ENCODE assay signal across 33 cellular contexts in the genomic region with DNA sequence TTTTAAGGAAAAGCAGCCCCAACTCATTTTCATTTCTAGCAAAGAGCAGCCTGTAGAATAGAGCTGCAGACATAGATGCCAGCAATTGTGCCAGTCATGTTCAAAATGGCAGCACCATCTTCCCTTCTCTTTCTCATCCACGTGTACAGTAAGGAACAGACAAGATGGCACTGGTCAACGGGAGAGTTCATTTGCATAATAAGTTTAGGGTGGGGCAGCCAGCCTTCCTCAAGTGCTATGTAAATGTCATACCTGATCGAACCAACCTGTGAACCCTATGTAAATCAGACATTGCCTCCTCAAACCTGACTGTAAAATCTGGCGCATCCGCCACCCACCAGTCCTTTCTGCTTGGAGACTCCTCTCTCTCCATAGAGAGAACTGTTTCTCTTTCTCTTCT.
"Had no signal": no experiment of that assay in that cellular context is flagged by ENCODE, and none has a peak within 500 bp of the region (broad histone marks: within the 10 kb centered on the region; RNA-seq: fewer than 3 reads in every experiment).

No MANE protein-coding gene starts in this region.

- ATAC-seq: activated CD8-positive, alpha-beta memory T cell treated with anti-CD3 and anti-CD28 coated beads, Interleukin-2, amount 10 ng/mL, durations not matched to agents 7 days and 5 days; activated CD8-positive, alpha-beta T cell treated with anti-CD3 and anti-CD28 coated beads, Interleukin-2, amount 10 ng/mL, durations not matched to agents 7 days and 5 days; body of pancreas had no signal

- H3K27ac ChIP-seq: adrenal gland, body of pancreas, brain microvascular endothelial cell, breast epithelium, VCaP had no signal

- H3K27me3 ChIP-seq: adrenal gland, body of pancreas, breast epithelium had no signal

- H3K36me3 ChIP-seq: adrenal gland, brain microvascular endothelial cell, breast epithelium had no signal

- DNase-seq: activated B cell treated with CpG ODN at 0.5 μM for 24 hours; activated CD4-positive, alpha-beta memory T cell treated with anti-CD3 and anti-CD28 coated beads for 36 hours; activated CD4-positive, alpha-beta T cell treated with anti-CD3 and anti-CD28 coated beads for 4 hours; activated CD4-positive, alpha-beta T cell treated with anti-CD3 and anti-CD28 coated beads, Interleukin-2, amount 10 ng/mL, durations not matched to agents 24 days and 14 days; activated CD4-positive, alpha-beta T cell treated with anti-CD3 and anti-CD28 coated beads, Interleukin-2, amount 50 U/mL, for 1 hour; activated CD4-positive, alpha-beta T cell treated with anti-CD3 and anti-CD28 coated beads, Interleukin-2, amount 50 U/mL, for 4 hours; activated CD4-positive, CD25-positive, alpha-beta regulatory T cell treated with anti-CD3 and anti-CD28 coated beads, Interleukin-2, amount 50 U/mL, for 72 hours; activated CD8-positive, alpha-beta memory T cell treated with anti-CD3 and anti-CD28 coated beads for 24 hours; activated CD8-positive, alpha-beta memory T cell treated with anti-CD3 and anti-CD28 coated beads, Interleukin-2, amount 10 ng/mL, durations not matched to agents 7 days and 5 days; activated CD8-positive, alpha-beta memory T cell treated with anti-CD3 and anti-CD28 coated beads, Interleukin-2, amount 50 U/mL, for 48 hours; activated CD8-positive, alpha-beta T cell treated with anti-CD3 and anti-CD28 coated beads, Interleukin-2, amount 10 ng/mL, durations not matched to agents 7 days and 5 days; activated effector memory CD4-positive, alpha-beta T cell treated with Interleukin-2 at 50 U/mL for 16 hours; activated gamma-delta T cell; activated naive CD4-positive, alpha-beta T cell treated with anti-CD3 and anti-CD28 coated beads, Interleukin-2, amount 10 ng/mL, durations not matched to agents 7 days and 5 days; activated naive CD4-positive, alpha-beta T cell treated with Interleukin-2 at 50 U/mL for 16 hours; activated naive CD8-positive, alpha-beta T cell treated with anti-CD3 and anti-CD28 coated beads for 36 hours; activated T-cell treated with anti-CD3 and anti-CD28 coated beads, Interleukin-2, amount 50 U/mL, for 24 hours; activated T-cell treated with anti-CD3 and anti-CD28 coated beads, Interleukin-2, amount 50 U/mL, for 48 hours; adrenal gland; amniotic stem cell; aorta; body of pancreas; brain microvascular endothelial cell; central memory CD4-positive, alpha-beta T cell; T-helper 1 cell; T-helper 2 cell; T-helper 9 cell had no signal

- H3K36me3 Mint-ChIP-seq: activated CD4-positive, alpha-beta memory T cell treated with anti-CD3 and anti-CD28 coated beads for 36 hours; activated CD8-positive, alpha-beta memory T cell treated with anti-CD3 and anti-CD28 coated beads, Interleukin-2, amount 10 ng/mL, durations not matched to agents 7 days and 5 days; activated naive CD4-positive, alpha-beta T cell treated with anti-CD3 and anti-CD28 coated beads, Interleukin-2, amount 10 ng/mL, durations not matched to agents 7 days and 5 days; activated naive CD4-positive, alpha-beta T cell treated with anti-CD3 and anti-CD28 coated beads, Interleukin-2, amount 50 U/mL, for 24 hours; activated naive CD8-positive, alpha-beta T cell treated with anti-CD3 and anti-CD28 coated beads for 36 hours had no signal

- H3K4me3 ChIP-seq: adrenal gland, body of pancreas, breast epithelium had no signal

- H3K4me1 Mint-ChIP-seq: activated B cell treated with CpG ODN at 0.5 μM for 24 hours; activated CD4-positive, alpha-beta T cell treated with anti-CD3 and anti-CD28 coated beads, Interleukin-2, amount 10 ng/mL, durations not matched to agents 24 days and 14 days; activated CD8-positive, alpha-beta memory T cell treated with anti-CD3 and anti-CD28 coated beads, Interleukin-2, amount 10 ng/mL, durations not matched to agents 7 days and 5 days; activated naive CD4-positive, alpha-beta T cell treated with anti-CD3 and anti-CD28 coated beads, Interleukin-2, amount 10 ng/mL, durations not matched to agents 7 days and 5 days; activated naive CD4-positive, alpha-beta T cell treated with anti-CD3 and anti-CD28 coated beads, Interleukin-2, amount 50 U/mL, for 24 hours; activated naive CD8-positive, alpha-beta T cell treated with anti-CD3 and anti-CD28 coated beads for 36 hours had no signal

- H3K9me3 ChIP-seq: adrenal gland, body of pancreas, breast epithelium had no signal

- H3K9me3 Mint-ChIP-seq: activated CD4-positive, alpha-beta memory T cell treated with anti-CD3 and anti-CD28 coated beads for 36 hours; activated CD4-positive, alpha-beta T cell treated with anti-CD3 and anti-CD28 coated beads, Interleukin-2, amount 10 ng/mL, durations not matched to agents 24 days and 14 days; activated naive CD4-positive, alpha-beta T cell treated with anti-CD3 and anti-CD28 coated beads, Interleukin-2, amount 10 ng/mL, durations not matched to agents 7 days and 5 days; activated naive CD4-positive, alpha-beta T cell treated with anti-CD3 and anti-CD28 coated beads, Interleukin-2, amount 50 U/mL, for 24 hours; activated T-cell treated with anti-CD3 and anti-CD28 coated beads, Interleukin-2, amount 50 U/mL, for 24 hours; activated T-helper 2 cell treated with anti-CD3 and anti-CD28 coated beads, Interferon-gamma antibody, Interleukin-2, Interleukin-4, amounts not matched to agents 10 μg/mL and 5 μg/mL and 100 μg/mL, durations not matched to agents 14 hours and 24 hours and 36 hours; T-helper 1 cell treated with Interleukin-12 subunit alpha and Interleukin-12 subunit beta and Interleukin-4 antibody, amounts not matched to agents 30 μg/mL and 1 μg/mL, for 36 hours; T-helper 2 cell treated with Interferon-gamma antibody and Interleukin-4, amounts not matched to agents 5 μg/mL and 100 μg/mL, for 36 hours had no signal

- H3K4me3 Mint-ChIP-seq: activated B cell treated with CpG ODN at 0.5 μM for 24 hours; activated CD4-positive, alpha-beta memory T cell treated with anti-CD3 and anti-CD28 coated beads for 36 hours; activated CD4-positive, alpha-beta T cell treated with anti-CD3 and anti-CD28 coated beads, Interleukin-2, amount 10 ng/mL, durations not matched to agents 24 days and 14 days; activated CD8-positive, alpha-beta memory T cell treated with anti-CD3 and anti-CD28 coated beads, Interleukin-2, amount 10 ng/mL, durations not matched to agents 7 days and 5 days; activated CD8-positive, alpha-beta T cell treated with anti-CD3 and anti-CD28 coated beads, Interleukin-2, amount 10 ng/mL, durations not matched to agents 7 days and 5 days; activated naive CD4-positive, alpha-beta T cell treated with anti-CD3 and anti-CD28 coated beads, Interleukin-2, amount 10 ng/mL, durations not matched to agents 7 days and 5 days; activated naive CD4-positive, alpha-beta T cell treated with anti-CD3 and anti-CD28 coated beads, Interleukin-2, amount 50 U/mL, for 24 hours; activated naive CD8-positive, alpha-beta T cell treated with anti-CD3 and anti-CD28 coated beads for 36 hours; activated T-cell treated with anti-CD3 and anti-CD28 coated beads, Interleukin-2, amount 50 U/mL, for 24 hours; T-helper 1 cell treated with Interleukin-12 subunit alpha and Interleukin-12 subunit beta and Interleukin-4 antibody, amounts not matched to agents 30 μg/mL and 1 μg/mL, for 36 hours; T-helper 2 cell treated with Interferon-gamma antibody and Interleukin-4, amounts not matched to agents 5 μg/mL and 100 μg/mL, for 36 hours had no signal

- H3K4me1 ChIP-seq: adrenal gland, body of pancreas, breast epithelium had no signal

- H3K27me3 Mint-ChIP-seq: activated CD4-positive, alpha-beta T cell treated with anti-CD3 and anti-CD28 coated beads, Interleukin-2, amount 10 ng/mL, durations not matched to agents 24 days and 14 days; activated CD8-positive, alpha-beta memory T cell treated with anti-CD3 and anti-CD28 coated beads, Interleukin-2, amount 10 ng/mL, durations not matched to agents 7 days and 5 days had no signal

- H3K27ac Mint-ChIP-seq: activated B cell treated with CpG ODN at 0.5 μM for 24 hours; activated CD4-positive, alpha-beta memory T cell treated with anti-CD3 and anti-CD28 coated beads for 36 hours; activated CD4-positive, alpha-beta T cell treated with anti-CD3 and anti-CD28 coated beads, Interleukin-2, amount 10 ng/mL, durations not matched to agents 24 days and 14 days; activated CD8-positive, alpha-beta memory T cell treated with anti-CD3 and anti-CD28 coated beads, Interleukin-2, amount 10 ng/mL, durations not matched to agents 7 days and 5 days; activated CD8-positive, alpha-beta T cell treated with anti-CD3 and anti-CD28 coated beads, Interleukin-2, amount 10 ng/mL, durations not matched to agents 7 days and 5 days; activated naive CD4-positive, alpha-beta T cell treated with anti-CD3 and anti-CD28 coated beads, Interleukin-2, amount 10 ng/mL, durations not matched to agents 7 days and 5 days; activated naive CD4-positive, alpha-beta T cell treated with anti-CD3 and anti-CD28 coated beads, Interleukin-2, amount 50 U/mL, for 24 hours; activated naive CD8-positive, alpha-beta T cell treated with anti-CD3 and anti-CD28 coated beads for 36 hours; activated T-cell treated with anti-CD3 and anti-CD28 coated beads, Interleukin-2, amount 50 U/mL, for 24 hours; activated T-helper 2 cell treated with anti-CD3 and anti-CD28 coated beads, Interferon-gamma antibody, Interleukin-2, Interleukin-4, amounts not matched to agents 10 μg/mL and 5 μg/mL and 100 μg/mL, durations not matched to agents 14 hours and 24 hours and 36 hours; T-helper 1 cell treated with Interleukin-12 subunit alpha and Interleukin-12 subunit beta and Interleukin-4 antibody, amounts not matched to agents 30 μg/mL and 1 μg/mL, for 36 hours; T-helper 2 cell treated with Interferon-gamma antibody and Interleukin-4, amounts not matched to agents 5 μg/mL and 100 μg/mL, for 36 hours had no signal
